1 cellular context compared by ENCODE assay signal in genomic region chr14:77032854-77033621, GRCh38.
TF ChIP-seq lines count a peak whose summit lies in the region.

No MANE protein-coding gene starts in this region.

TF ChIP-seq in H1, 55 proteins besides CTCF, POLR2A, EP300 and RAD21 (continued from another document):
- TF ChIP-seq, protein P1, sequence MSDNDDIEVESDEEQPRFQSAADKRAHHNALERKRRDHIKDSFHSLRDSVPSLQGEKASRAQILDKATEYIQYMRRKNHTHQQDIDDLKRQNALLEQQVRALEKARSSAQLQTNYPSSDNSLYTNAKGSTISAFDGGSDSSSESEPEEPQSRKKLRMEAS (IDR thresholded peaks at IDR 0.05), result peak; percentile 84
- TF ChIP-seq MAFK (IDR thresholded peaks at IDR 0.05; ENCODE audit: low read depth, low read length) (no peak), RNF2 (IDR thresholded peaks at IDR 0.05; ENCODE audit: borderline replicate concordance, low read depth, low read length, missing control alignments, poor library complexity, severe bottlenecking) (no peak), TBP (IDR thresholded peaks at IDR 0.05; ENCODE audit: low read depth, low read length) (peak; percentile 40; the same call in 1 of the 2 replicates), RBBP5 (IDR thresholded peaks at IDR 0.05; ENCODE audit: borderline replicate concordance, low read depth, low read length) (0 out of 2 replicates have a peak, but pooled peaks have one; percentile 35), CEBPB (IDR thresholded peaks at IDR 0.05; ENCODE audit: low read depth, low read length) (peak; percentile 98), POLR2AphosphoS5 (IDR thresholded peaks at IDR 0.05; ENCODE audit: low read depth, low read length) (peak; percentile 48; the same call in 1 of the 2 replicates), CHD2 (IDR thresholded peaks at IDR 0.05; ENCODE audit: low read length) (no peak; the same call in 1 of the 2 replicates), ASH2L (IDR thresholded peaks at IDR 0.05; ENCODE audit: low read length) (no peak), BCL11A (IDR thresholded peaks at IDR 0.05; ENCODE audit: low read depth in 2 of 2, low read length in 2 of 2) (no peak), POU5F1 (IDR thresholded peaks at IDR 0.05; ENCODE audit: low read depth, low read length) (no peak), SRF (IDR thresholded peaks at IDR 0.05; ENCODE audit: low read depth, low read length) (peak; percentile 89), CBX5 (IDR thresholded peaks at IDR 0.05; ENCODE audit: low read depth, low read length) (no peak), RXRA (IDR thresholded peaks at IDR 0.05; ENCODE audit: insufficient read depth, low read depth, low read length) (0 out of 2 replicates have a peak, but pooled peaks have one; percentile 46), TAF7 (optimal IDR thresholded peaks at IDR 0.05; ENCODE audit: borderline replicate concordance, low read depth, low read length) (peak; percentile 48), ATF2 (IDR thresholded peaks at IDR 0.05; ENCODE audit: low read length) (peak; percentile 14), NANOG (IDR thresholded peaks at IDR 0.05; ENCODE audit: insufficient read depth, low read depth, low read length, poor library complexity, severe bottlenecking) (peak; percentile 89), YY1 (IDR thresholded peaks at IDR 0.05; ENCODE audit: low read depth, low read length) (no peak), FOSL1 (IDR thresholded peaks at IDR 0.05; ENCODE audit: insufficient read depth, low read depth, low read length) (no peak), CREB1 (IDR thresholded peaks at IDR 0.05) (0 out of 2 replicates have a peak, but pooled peaks have one; percentile 8), SIN3A (conservative IDR thresholded peaks at IDR 0.05 in 1 of 2, IDR thresholded peaks at IDR 0.05 in 1 of 2; ENCODE audit: low read depth in 1 of 2, low read length in 2 of 2) (peak in 1 of 2 experiments; percentile 61; a peak in 2 of 4 replicates)
- TF ChIP-seq, protein P2, sequence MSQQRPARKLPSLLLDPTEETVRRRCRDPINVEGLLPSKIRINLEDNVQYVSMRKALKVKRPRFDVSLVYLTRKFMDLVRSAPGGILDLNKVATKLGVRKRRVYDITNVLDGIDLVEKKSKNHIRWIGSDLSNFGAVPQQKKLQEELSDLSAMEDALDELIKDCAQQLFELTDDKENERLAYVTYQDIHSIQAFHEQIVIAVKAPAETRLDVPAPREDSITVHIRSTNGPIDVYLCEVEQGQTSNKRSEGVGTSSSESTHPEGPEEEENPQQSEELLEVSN (IDR thresholded peaks at IDR 0.05), result 0 out of 2 replicates have a peak, but pooled peaks have one; percentile 58
TF ChIP-seq in H1: peak in this region for 19.
